8 cellular contexts compared by ENCODE assay signal in genomic region chr15:68228143-68228970, GRCh38. TPM values are rescaled to one million over a fixed set of nuclear protein-coding genes. Genes with fewer than 3 reads are reported as not detected.
A peak's percentile ranks its signal among the peaks of the same experiment; 100 is the strongest.
DNase-seq lines count a peak whose midpoint lies in the region; ATAC-seq and TF ChIP-seq lines count a peak whose summit lies in the region.

No MANE protein-coding gene starts in this region.

- ATAC-seq in activated T-cell treated with anti-CD3 and anti-CD28 coated beads, Interleukin-2, amount 50 U/mL, for 4 hours, result no peak

- H3K36me3 ChIP-seq in smooth muscle cell (ENCODE audit: low read depth), result no peaks in the 10 kb centered on the region

- peak; percentile 10 for DNase-seq in HK-2 (ENCODE audit: unreplicated experiment)
- no peak for DNase-seq in activated T-cell treated with anti-CD3 and anti-CD28 coated beads, Interleukin-2, amount 50 U/mL, for 4 hours
- DNase-seq in smooth muscle cell (lab: John Stamatoyannopoulos, UW; ENCODE audit: unreplicated experiment), result no peak
- no peak for DNase-seq in cerebellar nuclear complex (lab: John Stamatoyannopoulos, UW)
- DNase-seq in NCI-H1436 (lab: John Stamatoyannopoulos, UW), result no peak
- DNase-seq in cerebellum (ENCODE audit: low spot score), result no peak

- H3K9me3 Mint-ChIP-seq in activated T-cell treated with anti-CD3 and anti-CD28 coated beads, Interleukin-2, amount 50 U/mL, for 4 hours, result no peaks in the 10 kb centered on the region

- peak overlapping the region; percentile 81 for H3K9ac ChIP-seq in smooth muscle cell (ENCODE audit: low read depth)

- H2AFZ ChIP-seq in smooth muscle cell (ENCODE audit: low read depth), result peak overlapping the region; percentile 95

- H3K4me3 Mint-ChIP-seq in activated T-cell treated with anti-CD3 and anti-CD28 coated beads, Interleukin-2, amount 50 U/mL, for 4 hours, result peak overlapping the region; percentile 95

- TF ChIP-seq CTCF in C4-2B (conservative IDR thresholded peaks at IDR 0.05), result no peak
- TF ChIP-seq CTCF in smooth muscle cell (IDR thresholded peaks at IDR 0.05; ENCODE audit: borderline replicate concordance, insufficient read depth, poor library complexity, severe bottlenecking), result no peak

- H3K4me1 Mint-ChIP-seq in activated T-cell treated with anti-CD3 and anti-CD28 coated beads, Interleukin-2, amount 50 U/mL, for 4 hours (ENCODE audit: low read depth), result peaks cover 35% of the 10 kb centered on the region

- no peaks in the 10 kb centered on the region for H3F3A ChIP-seq in smooth muscle cell (ENCODE audit: low read depth)

- H3K4me3 ChIP-seq in iPS-11a (ENCODE audit: low read depth, low read length) (peak overlapping the region; percentile 81), smooth muscle cell (peak overlapping the region; percentile 99)

- H3K27me3 ChIP-seq in smooth muscle cell (ENCODE audit: low read depth), result no peaks in the 10 kb centered on the region

- peaks cover 40% of the 10 kb centered on the region for H3K79me2 ChIP-seq in smooth muscle cell (ENCODE audit: low read depth)

- no peaks in the 10 kb centered on the region for H3K27me3 Mint-ChIP-seq in activated T-cell treated with anti-CD3 and anti-CD28 coated beads, Interleukin-2, amount 50 U/mL, for 4 hours (ENCODE audit: low read depth)

- H3K27ac ChIP-seq in C4-2B, result peak overlapping the region; percentile 93
- H3K27ac ChIP-seq in smooth muscle cell (ENCODE audit: low read depth), result no peak overlapping the region

- 38% methylated on average over 25 of the region's 25 CpGs for WGBS in smooth muscle cell (ENCODE audit: low lambda C conversion rate)

- no peaks in the 10 kb centered on the region for H3K9me3 ChIP-seq in smooth muscle cell (replicated peaks; ENCODE audit: low read depth)

- H3K36me3 Mint-ChIP-seq in activated T-cell treated with anti-CD3 and anti-CD28 coated beads, Interleukin-2, amount 50 U/mL, for 4 hours (ENCODE audit: insufficient read depth), result no peaks in the 10 kb centered on the region

- H3K4me2 ChIP-seq in smooth muscle cell, result peak overlapping the region; percentile 97

- peaks cover 10% of the 10 kb centered on the region for H4K20me1 ChIP-seq in smooth muscle cell (ENCODE audit: low read depth)

- peaks cover 22% of the 10 kb centered on the region for H3K4me1 ChIP-seq in smooth muscle cell (ENCODE audit: low read depth)

RNA-seq across cellular contexts. Expression of gene CLN6, which starts 1.2 kb away (rescaled TPM):
- 10 to 100 TPM; 82.6 to 94.4 (median 91.3) TPM for total RNA-seq in activated T-cell treated with anti-CD3 and anti-CD28 coated beads, Interleukin-2, amount 50 U/mL, for 4 hours
- total RNA-seq in smooth muscle cell (11.5 and 15.2 TPM in 2 replicates), cerebellum (14.8 TPM)
- polyA plus RNA-seq in smooth muscle cell, result 2.5 and 3.0 TPM in 2 replicates

RNA-seq across cellular contexts. Expression of gene CALML4, which starts 23.2 kb away (rescaled TPM):
- total RNA-seq in activated T-cell treated with anti-CD3 and anti-CD28 coated beads, Interleukin-2, amount 50 U/mL, for 4 hours, result 1 to 10 TPM; 4.0 to 5.5 (median 4.8) TPM
- total RNA-seq in smooth muscle cell (1.3 and 2.2 TPM in 2 replicates), cerebellum (6.3 TPM)
- 2.6 and 3.2 TPM in 2 replicates for polyA plus RNA-seq in smooth muscle cell

RNA-seq across cellular contexts. Expression of gene FEM1B, which starts 49.2 kb away (rescaled TPM):
- 10 to 100 TPM; 30.9 to 37.0 (median 31.7) TPM for total RNA-seq in activated T-cell treated with anti-CD3 and anti-CD28 coated beads, Interleukin-2, amount 50 U/mL, for 4 hours
- total RNA-seq in smooth muscle cell (41.4 and 50.0 TPM in 2 replicates), cerebellum (130 TPM)
- polyA plus RNA-seq in smooth muscle cell, result 13.0 and 15.7 TPM in 2 replicates
